Comparison of ENCODE assay signal across 8 cellular contexts in genomic region chr3:169765281-169765624, GRCh38. TPM values are rescaled to one million over a fixed set of nuclear protein-coding genes. Genes with fewer than 3 reads are reported as not detected.
DNase-seq lines count a peak whose midpoint lies in the region; ATAC-seq, FAIRE-seq and TF ChIP-seq lines count a peak whose summit lies in the region.

No MANE protein-coding gene starts in this region.

- no peaks in the 10 kb centered on the region for H3K9me3 ChIP-seq in T-helper 17 cell (ENCODE audit: control insufficient read depth, low read length, poor library complexity, severe bottlenecking)

- no peak for ATAC-seq in T-helper 17 cell

- H3K4me3 ChIP-seq in GM12865 (ENCODE audit: low read depth, low read length): peak overlapping the region; percentile 74
- peak overlapping the region; percentile 71 for H3K4me3 ChIP-seq in fibroblast of pulmonary artery (replicated peaks; ENCODE audit: low read depth, low read length)
- peak overlapping the region; percentile 73 for H3K4me3 ChIP-seq in skeletal muscle cell (ENCODE audit: low read depth, low read length)

- no peak for DNase-seq in GM12865 (ENCODE audit: low read depth)
- no peak for DNase-seq in T-helper 17 cell
- DNase-seq in fibroblast of pulmonary artery (ENCODE audit: low read depth): no peak
- DNase-seq in skeletal muscle cell (ENCODE audit: low read depth): no peak
- DNase-seq in NCI-H128 (lab: John Stamatoyannopoulos, UW; ENCODE audit: unreplicated experiment): no peak
- DNase-seq in H54 (ENCODE audit: insufficient read length, low spot score): no peak
- no peak for DNase-seq in stimulated activated CD4-positive, alpha-beta T cell treated with anti-CD3 and anti-CD28 coated beads, Interleukin-2, amount 100 ng/mL, for 24 hours
- DNase-seq in GF-D8 (lab: John Stamatoyannopoulos, UW): no peak

- peak overlapping the region; percentile 94 for H3K27ac Mint-ChIP-seq in T-helper 17 cell

- H3K27me3 Mint-ChIP-seq in T-helper 17 cell: no peaks in the 10 kb centered on the region

- TF ChIP-seq CTCF in GM12865 (IDR thresholded peaks at IDR 0.05; ENCODE audit: insufficient read depth, low read depth, low read length, missing control alignments): no peak
- TF ChIP-seq CTCF in fibroblast of pulmonary artery (IDR thresholded peaks at IDR 0.05; ENCODE audit: low read length, missing control alignments): no peak

- peak overlapping the region; percentile 92 for H3K4me3 Mint-ChIP-seq in T-helper 17 cell

- peaks cover 17% of the 10 kb centered on the region for H3K4me1 Mint-ChIP-seq in T-helper 17 cell

- no peaks in the 10 kb centered on the region for H3K36me3 Mint-ChIP-seq in T-helper 17 cell (ENCODE audit: low read depth)

- no peak for TF ChIP-seq POLR2A in H54 (IDR thresholded peaks at IDR 0.05; ENCODE audit: low read depth, low read length)

- FAIRE-seq in H54 (lab: Jason Lieb, UNC): no peak

RNA-seq across cellular contexts. Expression of gene TERC, which starts 0.4 kb away (rescaled TPM):
- total RNA-seq in T-helper 17 cell: 10 to 100 TPM in 1 of 2 donors, 1 to 10 TPM in 1; 6.0 to 11.0 TPM

RNA-seq across cellular contexts. Expression of gene ACTRT3, which starts 4.1 kb away (rescaled TPM):
- not detected for total RNA-seq in T-helper 17 cell

RNA-seq across cellular contexts. Expression of gene MYNN, which starts 7.9 kb away (rescaled TPM):
- 10 to 100 TPM; 21.0 to 21.2 TPM for total RNA-seq in T-helper 17 cell

RNA-seq across cellular contexts. Expression of gene LRRIQ4, which starts 47.4 kb away (rescaled TPM):
- not detected for total RNA-seq in T-helper 17 cell

RNA-seq across cellular contexts. Expression of gene LRRC34, which starts 47.5 kb away (rescaled TPM):
- total RNA-seq in T-helper 17 cell: under 1 TPM; 0.77 to 0.78 TPM
